ENCODE assay signal across 11 cellular contexts in genomic region chr5:745272-746142, GRCh38. TPM values are rescaled to one million over a fixed set of nuclear protein-coding genes. Genes with fewer than 3 reads are reported as not detected.
DNase-seq lines count a peak whose midpoint lies in the region; ATAC-seq and TF ChIP-seq lines count a peak whose summit lies in the region.
"Not testable (repeated sequence)": the region's sequence is repeated elsewhere in the genome, so short reads cannot be mapped to it uniquely, and the experiment has no call there.
"Had no signal": no experiment of that assay in that cellular context is flagged by ENCODE, and none has a peak within 500 bp of the region (broad histone marks: within the 10 kb centered on the region; RNA-seq: fewer than 3 reads in every experiment).

No MANE protein-coding gene starts in this region.

- not testable (repeated sequence) for H3K36me3 ChIP-seq in H7 (replicated peaks; ENCODE audit: control insufficient read depth, insufficient read depth, low read length); naive thymus-derived CD4-positive, alpha-beta T cell (ENCODE audit: control insufficient read depth in 2 of 3, insufficient read depth in 3 of 3, low read length in 3 of 3); psoas muscle (ENCODE audit: insufficient read depth in 1 of 2, low read depth in 1 of 2); aorta (ENCODE audit: control insufficient read depth in 1 of 2, insufficient read depth in 2 of 2, low read length in 1 of 2)
- peaks cover 0 to 59% (median 0%) of the 10 kb centered on the region in 9 donors for H3K36me3 ChIP-seq in heart left ventricle

- H3K4me1 ChIP-seq in heart left ventricle = peaks cover 0 to 12% (median 0%) of the 10 kb centered on the region in 12 donors
- H3K4me1 ChIP-seq in naive thymus-derived CD4-positive, alpha-beta T cell (ENCODE audit: control insufficient read depth in 2 of 2, insufficient read depth in 2 of 2, low read length in 2 of 2); psoas muscle; aorta (ENCODE audit: control insufficient read depth in 1 of 2, insufficient read depth in 2 of 2, low read length in 2 of 2): not testable (repeated sequence)

- not testable (repeated sequence) for TF ChIP-seq CTCF in heart left ventricle (IDR thresholded peaks at IDR 0.05); psoas muscle (IDR thresholded peaks at IDR 0.05)

- TF ChIP-seq POLR2A in heart left ventricle (IDR thresholded peaks at IDR 0.05) = not testable (repeated sequence)

- H3K4me3 Mint-ChIP-seq in naive thymus-derived CD4-positive, alpha-beta T cell = not testable (repeated sequence)

- WGBS in heart left ventricle, 4 donors = 91 to 94% (median 92%) methylated on average over 13 to 22 of the region's 23 CpGs
- WGBS in psoas muscle, 3 donors = 88 to 98% (median 88%) methylated on average over 15 to 19 of the region's 23 CpGs
- WGBS in aorta, 2 donors = 85 to 90% methylated on average over 20 to 22 of the region's 23 CpGs

- POLR2A ChIA-PET in naive thymus-derived CD4-positive, alpha-beta T cell (lab: Charles Lee) = not testable (repeated sequence)

- ATAC-seq in heart left ventricle = peak in 3 of 4 donors; percentile 5 to 45 (median 23)
- ATAC-seq in left lobe of liver = not testable (repeated sequence)
- peak; percentile 22 for ATAC-seq in naive thymus-derived CD4-positive, alpha-beta T cell
- peak in 3 of 4 donors; percentile 21 to 29 (median 25) for ATAC-seq in psoas muscle
- peak; percentile 43 for ATAC-seq in aorta (ENCODE audit: low FRiP score)

- H3K4me3 ChIP-seq in H7 (ENCODE audit: insufficient read depth, low read depth, low read length); heart left ventricle; naive thymus-derived CD4-positive, alpha-beta T cell (ENCODE audit: low read length); psoas muscle; aorta (ENCODE audit: low read length in 2 of 2): not testable (repeated sequence)

- not testable (repeated sequence) for H3K27me3 ChIP-seq in H7 (ENCODE audit: control insufficient read depth, insufficient read depth, low read length); heart left ventricle; naive thymus-derived CD4-positive, alpha-beta T cell (ENCODE audit: control insufficient read depth in 2 of 2, insufficient read depth in 2 of 2, low read length in 2 of 2); psoas muscle (ENCODE audit: insufficient read depth in 3 of 3, low read length in 2 of 3); aorta (ENCODE audit: control insufficient read depth in 1 of 2, insufficient read depth in 2 of 2, low read length in 1 of 2)

- H3K9me3 ChIP-seq in heart left ventricle; naive thymus-derived CD4-positive, alpha-beta T cell (ENCODE audit: control insufficient read depth in 2 of 3, low read length in 3 of 3); psoas muscle; aorta (ENCODE audit: control insufficient read depth, low read length): not testable (repeated sequence)

- not testable (repeated sequence) for H3K27me3 Mint-ChIP-seq in naive thymus-derived CD4-positive, alpha-beta T cell

- peak; percentile 5 for DNase-seq in AG08396 (ENCODE audit: low spot score)
- peak; percentile 16 for DNase-seq in H7
- peak; percentile 11 for DNase-seq in activated naive CD4-positive, alpha-beta T cell treated with anti-CD3 and anti-CD28 coated beads, Interleukin-2, amount 50 U/mL, for 16 hours
- peak in 1 of 5 donors; percentile 32 for DNase-seq in heart left ventricle
- DNase-seq in left lobe of liver (ENCODE audit: low spot score) = peak; percentile 41
- not testable (repeated sequence) for DNase-seq in naive thymus-derived CD4-positive, alpha-beta T cell; psoas muscle
- DNase-seq in aorta = peak in 1 of 2 donors; percentile 79

- H3K4me1 Mint-ChIP-seq in naive thymus-derived CD4-positive, alpha-beta T cell = not testable (repeated sequence)

- not testable (repeated sequence) for H3K9me3 Mint-ChIP-seq in naive thymus-derived CD4-positive, alpha-beta T cell

- CTCF ChIA-PET in naive thymus-derived CD4-positive, alpha-beta T cell (lab: Charles Lee) = not testable (repeated sequence)

- not testable (repeated sequence) for H3K27ac Mint-ChIP-seq in naive thymus-derived CD4-positive, alpha-beta T cell

- peak overlapping the region in 3 of 12 donors; percentile 38 to 70 (median 69) for H3K27ac ChIP-seq in heart left ventricle
- not testable (repeated sequence) for H3K27ac ChIP-seq in naive thymus-derived CD4-positive, alpha-beta T cell (ENCODE audit: low read depth, low read length); psoas muscle; aorta (ENCODE audit: low read depth in 1 of 2, low read length in 2 of 2)

- H3K36me3 Mint-ChIP-seq in naive thymus-derived CD4-positive, alpha-beta T cell = not testable (repeated sequence)

- intact Hi-C loops in heart left ventricle (cut with DNase I) = loop anchor here in 2 of 10 donors (5.0 kb wide), 1 partner anchor 97 kb away; no protein-coding TSS in a partner anchor
- intact Hi-C loops in naive thymus-derived CD4-positive, alpha-beta T cell (cut with micrococcal nuclease); psoas muscle (cut with DNase I): not testable (repeated sequence)
- intact Hi-C loops in aorta (cut with DNase I) = loop anchor here in 1 of 2 donors (2.0 kb wide), 1 partner anchor 95 kb away; no protein-coding TSS in a partner anchor

RNA-seq across cellular contexts. Expression of gene ZDHHC11B, which starts 39.0 kb away (rescaled TPM):
- 0.07 and 0.33 TPM in 2 replicates for total RNA-seq in H7 (2014; rRNA removed; shearing (Covaris generic))
- total RNA-seq in heart left ventricle = 10 to 100 TPM in 5 of 9 donors, 1 to 10 TPM in 4; 5.1 to 26.5 (median 10.2) TPM
- 1 to 10 TPM; 3.0 to 8.8 TPM for polyA plus RNA-seq in heart left ventricle
- 6.1 TPM for total RNA-seq in left lobe of liver
- 1 to 10 TPM in 3 of 5 experiments, under 1 TPM in 1, not detected in 1; 0.81 to 5.5 (median 1.4) TPM for total RNA-seq in naive thymus-derived CD4-positive, alpha-beta T cell
- under 1 TPM in 1 of 2 donors, not detected in 1; 0.13 TPM for polyA plus RNA-seq in naive thymus-derived CD4-positive, alpha-beta T cell
- total RNA-seq in psoas muscle = 1 to 10 TPM in 3 of 4 donors, under 1 TPM in 1; 0.99 to 7.4 (median 2.8) TPM
- polyA plus RNA-seq in psoas muscle = 1 to 10 TPM in 1 of 3 donors, under 1 TPM in 2; 0.38 to 1.3 (median 0.55) TPM
- total RNA-seq in aorta = 10 to 100 TPM in 1 of 2 donors, 1 to 10 TPM in 1; 5.9 to 17.7 TPM
- polyA plus RNA-seq in aorta = 1 to 10 TPM; 2.0 to 4.5 TPM
- total RNA-seq: MCF 10A had no signal
- polyA plus RNA-seq: IgD-negative memory B cell had no signal

RNA-seq across cellular contexts. Expression of gene TPPP, which starts 52.4 kb away (rescaled TPM):
- total RNA-seq in H7 (2014; rRNA removed; shearing (Covaris generic)) = 0.31 and 0.92 TPM in 2 replicates
- total RNA-seq in heart left ventricle (10 to 100 TPM in 8 of 9 donors, 1 to 10 TPM in 1; 7.5 to 31.2 (median 15.8) TPM), left lobe of liver (4.1 TPM), psoas muscle (10 to 100 TPM in 1 of 4 donors, 1 to 10 TPM in 3; 3.1 to 11.0 (median 5.3) TPM), aorta (1 to 10 TPM; 5.6 to 9.8 TPM)
- polyA plus RNA-seq in heart left ventricle (10 to 100 TPM in 1 of 2 donors, 1 to 10 TPM in 1; 9.5 to 10.4 TPM), psoas muscle (1 to 10 TPM; 1.8 to 3.3 (median 2.0) TPM), aorta (1 to 10 TPM; 2.5 to 4.7 TPM)
- total RNA-seq in naive thymus-derived CD4-positive, alpha-beta T cell = 1 to 10 TPM in 1 of 5 experiments, under 1 TPM in 4; 0.02 to 3.4 (median 0.14) TPM
- polyA plus RNA-seq in naive thymus-derived CD4-positive, alpha-beta T cell = under 1 TPM; 0.08 to 0.31 TPM
- total RNA-seq: OCI-LY7 had no signal
- polyA plus RNA-seq: IgD-negative memory B cell had no signal
